In the genomic region with DNA sequence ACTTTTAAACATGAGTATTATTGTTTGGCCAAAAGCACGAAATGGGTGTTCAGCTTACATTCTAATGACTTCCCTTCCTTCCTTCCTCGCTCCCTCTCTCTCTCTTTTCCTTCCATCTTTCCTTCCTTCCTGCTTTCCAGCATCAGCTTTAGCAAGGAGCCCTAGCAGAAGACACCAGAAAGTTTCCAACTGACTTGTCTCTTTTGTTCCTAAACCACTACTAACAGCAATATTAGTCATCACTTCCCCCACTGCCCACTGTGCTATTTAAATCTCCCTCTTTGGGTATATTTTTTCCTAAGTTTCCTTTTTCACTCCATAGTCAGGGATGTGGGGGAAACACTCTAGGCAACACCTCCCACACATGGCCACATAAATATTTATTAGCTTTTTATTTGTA, we compare ENCODE assay signal across 16 cellular contexts. TPM values are rescaled to one million over a fixed set of nuclear protein-coding genes. Genes with fewer than 3 reads are reported as not detected.
DNase-seq lines count a peak whose midpoint lies in the region; ATAC-seq, FAIRE-seq and TF ChIP-seq lines count a peak whose summit lies in the region.
"Not testable (repeated sequence)": the region's sequence is repeated elsewhere in the genome, so short reads cannot be mapped to it uniquely, and the experiment has no call there.
"Had no signal": no experiment of that assay in that cellular context is flagged by ENCODE, and none has a peak within 500 bp of the region (broad histone marks: within the 10 kb centered on the region; RNA-seq: fewer than 3 reads in every experiment).

No MANE protein-coding gene starts in this region.

- peak; percentile 32 for ATAC-seq in stimulated activated effector memory CD8-positive, alpha-beta T cell treated with anti-CD3 and anti-CD28 coated beads, Interleukin-12 subunit alpha, Interleukin-12 subunit beta, amount 100 ng/mL, for 72 hours

- peaks cover 54% of the 10 kb centered on the region for H3K4me1 ChIP-seq in A673 (ENCODE audit: insufficient read depth, low read length, poor library complexity, severe bottlenecking)

- POLR2A ChIA-PET in A673 (lab: Charles Lee; ENCODE audit: low non-redundant PET) = not testable (repeated sequence)

- peak overlapping the region; percentile 50 for H3K27ac ChIP-seq in A673 (ENCODE audit: low read depth, low read length, poor library complexity, severe bottlenecking)
- peak overlapping the region; percentile 71 for H3K27ac ChIP-seq in epithelial cell of prostate

- H3K27me3 ChIP-seq in A673 (replicated peaks; ENCODE audit: insufficient read depth, low read depth, low read length, poor library complexity) = not testable (repeated sequence)

- H3K4me3 Mint-ChIP-seq in mesothelial cell of epicardium; stimulated activated effector memory CD8-positive, alpha-beta T cell treated with anti-CD3 and anti-CD28 coated beads, Interleukin-12 subunit alpha, Interleukin-12 subunit beta, amount 100 ng/mL, for 72 hours: not testable (repeated sequence)

- BruUV-seq in A673 (replicated peaks; lab: Mats Ljungman, UMichigan) = not testable (repeated sequence)

- H3K36me3 ChIP-seq in A673 (ENCODE audit: insufficient read depth, low read length, poor library complexity, severe bottlenecking) = not testable (repeated sequence)

- not testable (repeated sequence) for H3K36me3 Mint-ChIP-seq in mesothelial cell of epicardium; stimulated activated effector memory CD8-positive, alpha-beta T cell treated with anti-CD3 and anti-CD28 coated beads, Interleukin-12 subunit alpha, Interleukin-12 subunit beta, amount 100 ng/mL, for 72 hours

- H3K4me3 ChIP-seq in A673 (ENCODE audit: low read depth, low read length, poor library complexity, severe bottlenecking) = not testable (repeated sequence)

- H3K4me1 Mint-ChIP-seq in mesothelial cell of epicardium = peaks cover 31% of the 10 kb centered on the region
- not testable (repeated sequence) for H3K4me1 Mint-ChIP-seq in stimulated activated effector memory CD8-positive, alpha-beta T cell treated with anti-CD3 and anti-CD28 coated beads, Interleukin-12 subunit alpha, Interleukin-12 subunit beta, amount 100 ng/mL, for 72 hours

- H3K9me3 ChIP-seq in A673 (ENCODE audit: low read depth, low read length, poor library complexity, severe bottlenecking) = not testable (repeated sequence)

- DNase-seq in A673 (ENCODE audit: low spot score) (peak; percentile 61), LHCN-M2 (ENCODE audit: low read depth) (peak; percentile 45), RPMI7951 (ENCODE audit: low read depth) (peak; percentile 47), astrocyte of the hippocampus (ENCODE audit: low read depth, low spot score) (peak; percentile 31)
- DNase-seq in GM19239 (ENCODE audit: insufficient read length, low spot score); epithelial cell of prostate (ENCODE audit: low read depth, low spot score); mesothelial cell of epicardium (ENCODE audit: low spot score in 2 of 2, unreplicated experiment in 2 of 2); stimulated activated effector memory CD8-positive, alpha-beta T cell treated with anti-CD3 and anti-CD28 coated beads, Interleukin-12 subunit alpha, Interleukin-12 subunit beta, amount 100 ng/mL, for 72 hours (ENCODE audit: low spot score in 2 of 2): not testable (repeated sequence)

- CTCF ChIA-PET in A673 (lab: Charles Lee) = not testable (repeated sequence)

- peak; percentile 23 for FAIRE-seq in GM19239 (lab: Jason Lieb, UNC)

- peak overlapping the region; percentile 23 for H3K27ac Mint-ChIP-seq in mesothelial cell of epicardium
- H3K27ac Mint-ChIP-seq in stimulated activated effector memory CD8-positive, alpha-beta T cell treated with anti-CD3 and anti-CD28 coated beads, Interleukin-12 subunit alpha, Interleukin-12 subunit beta, amount 100 ng/mL, for 72 hours = not testable (repeated sequence)

- H3K27me3 Mint-ChIP-seq in mesothelial cell of epicardium (ENCODE audit: low read depth) = not testable (repeated sequence)

- TF ChIP-seq CTCF in A673 (conservative IDR thresholded peaks at IDR 0.05; ENCODE audit: low read depth, low read length); mesothelial cell of epicardium (IDR thresholded peaks at IDR 0.05; ENCODE audit: unreplicated experiment): not testable (repeated sequence)

- intact Hi-C loops in A673 (cut with micrococcal nuclease; ENCODE audit: unreplicated experiment) = not testable (repeated sequence)

- H3K9me3 Mint-ChIP-seq in mesothelial cell of epicardium; stimulated activated effector memory CD8-positive, alpha-beta T cell treated with anti-CD3 and anti-CD28 coated beads, Interleukin-12 subunit alpha, Interleukin-12 subunit beta, amount 100 ng/mL, for 72 hours: not testable (repeated sequence)

RNA-seq across cellular contexts. Expression of gene SLC38A11, which starts 25.4 kb away (rescaled TPM):
- total RNA-seq in A673 (2021) = not detected in 2 replicates
- not detected in 2 replicates for total RNA-seq in LHCN-M2 (2014; rRNA removed)
- polyA plus RNA-seq in LHCN-M2 (2012) = 0.16 TPM
- total RNA-seq in RPMI7951 (2014; rRNA removed; shearing (Covaris generic)) = not detected in 2 replicates
- total RNA-seq in mesothelial cell of epicardium = 0.54 to 0.71 TPM (median 0.59 TPM) in 3 replicates
- total RNA-seq: activated CD4-positive, alpha-beta T cell treated with anti-CD3 and anti-CD28 coated beads, Interleukin-2, amount 10 ng/mL, durations not matched to agents 7 days and 5 days; activated CD8-positive, alpha-beta memory T cell treated with anti-CD3 and anti-CD28 coated beads for 36 hours; cardiac muscle cell; CD8-positive, alpha-beta memory T cell; H9; pulmonary artery endothelial cell; WTC11 had no signal
- polyA plus RNA-seq: cardiac muscle cell; CD8-positive, alpha-beta memory T cell; naive thymus-derived CD4-positive, alpha-beta T cell had no signal
